ENCODE assay signal across 13 cellular contexts in the genomic region with DNA sequence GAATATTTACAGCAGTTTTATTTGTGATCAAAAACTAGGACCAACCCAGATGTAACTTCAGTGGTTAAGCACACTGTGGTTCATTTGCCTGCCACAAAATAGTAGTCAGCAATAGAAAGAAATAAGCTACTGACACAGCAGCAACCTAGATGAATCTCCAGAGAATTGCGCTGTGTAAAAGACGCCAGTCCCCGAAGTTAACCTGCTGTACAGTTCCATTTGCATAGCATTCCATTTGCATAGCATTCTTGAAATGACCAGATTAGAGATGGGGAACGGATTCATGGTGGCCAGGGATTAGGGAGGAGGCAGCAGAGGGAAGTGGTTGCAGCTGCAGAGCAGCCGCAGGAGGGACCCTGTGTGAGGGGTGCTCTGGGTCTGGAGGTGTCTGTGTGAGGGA. TPM values are rescaled to one million over a fixed set of nuclear protein-coding genes. Genes with fewer than 3 reads are reported as not detected.
DNase-seq lines count a peak whose midpoint lies in the region; ATAC-seq, FAIRE-seq and TF ChIP-seq lines count a peak whose summit lies in the region.
"Had no signal": no experiment of that assay in that cellular context is flagged by ENCODE, and none has a peak within 500 bp of the region (broad histone marks: within the 10 kb centered on the region; RNA-seq: fewer than 3 reads in every experiment).

No MANE protein-coding gene starts in this region.

- SMC1A ChIA-PET in GM12878 (lab: Charles Lee; ENCODE audit: uncharacterized antibody, unreplicated experiment), result interaction anchor here (0.6 to 1.1 kb wide), 2 partner anchors 16 to 37 kb away, joined by 3 read pairs; no protein-coding TSS in a partner anchor

- no peaks in the 10 kb centered on the region for H3K9me3 ChIP-seq in GM12878 (replicated peaks; ENCODE audit: control insufficient read depth, insufficient read depth, low read length)
- no peaks in the 10 kb centered on the region for H3K9me3 ChIP-seq in CD8-positive, alpha-beta memory T cell (ENCODE audit: low read length)
- H3K9me3 ChIP-seq: vagina had no signal

- H3K4me3 Mint-ChIP-seq in CD8-positive, alpha-beta memory T cell, result no peak overlapping the region
- no peak overlapping the region for H3K4me3 Mint-ChIP-seq in activated CD4-positive, alpha-beta memory T cell treated with anti-CD3 and anti-CD28 coated beads, Interleukin-2, amount 10 ng/mL, durations not matched to agents 7 days and 5 days
- H3K4me3 Mint-ChIP-seq: activated naive CD4-positive, alpha-beta T cell treated with anti-CD3 and anti-CD28 coated beads, Interleukin-2, amount 50 U/mL, for 24 hours had no signal

- H3K79me2 ChIP-seq in GM12878 (ENCODE audit: control insufficient read depth, insufficient read depth, low read length), result no peaks in the 10 kb centered on the region

- peak; percentile 97 for ATAC-seq in GM18907 (IDR thresholded peaks at IDR 0.05; ENCODE audit: unreplicated experiment)
- ATAC-seq in GM21576 (IDR thresholded peaks at IDR 0.05; ENCODE audit: unreplicated experiment), result peak; percentile 86
- ATAC-seq in HG03095 (IDR thresholded peaks at IDR 0.05; ENCODE audit: unreplicated experiment), result peak; percentile 91
- peak; percentile 78 for ATAC-seq in GM12878

- H3K27ac Mint-ChIP-seq in CD8-positive, alpha-beta memory T cell, result peak overlapping the region in 2 of 8 donors; percentile 25 to 63
- no peak overlapping the region for H3K27ac Mint-ChIP-seq in activated CD4-positive, alpha-beta memory T cell treated with anti-CD3 and anti-CD28 coated beads, Interleukin-2, amount 10 ng/mL, durations not matched to agents 7 days and 5 days
- H3K27ac Mint-ChIP-seq: activated naive CD4-positive, alpha-beta T cell treated with anti-CD3 and anti-CD28 coated beads, Interleukin-2, amount 50 U/mL, for 24 hours had no signal

- peaks cover 0 to 5% (median 0%) of the 10 kb centered on the region in 3 donors for H3K4me1 Mint-ChIP-seq in CD8-positive, alpha-beta memory T cell
- H3K4me1 Mint-ChIP-seq in activated CD4-positive, alpha-beta memory T cell treated with anti-CD3 and anti-CD28 coated beads, Interleukin-2, amount 10 ng/mL, durations not matched to agents 7 days and 5 days, result peaks cover 10% of the 10 kb centered on the region
- H3K4me1 Mint-ChIP-seq: activated naive CD4-positive, alpha-beta T cell treated with anti-CD3 and anti-CD28 coated beads, Interleukin-2, amount 50 U/mL, for 24 hours had no signal

- H3K4me3 ChIP-seq in GM12878, result 0 out of 2 replicates have a peak overlapping the region, but pooled peaks have one; percentile 0
- H3K4me3 ChIP-seq in CD8-positive, alpha-beta memory T cell (ENCODE audit: low read length), result no peak overlapping the region
- H3K4me3 ChIP-seq: vagina had no signal

- TF ChIP-seq RAD21 in GM12878 (IDR thresholded peaks at IDR 0.05; ENCODE audit: insufficient read depth, low read depth, low read length), result no peak

- H4K20me1 ChIP-seq in GM12878 (ENCODE audit: control insufficient read depth, insufficient read depth), result no peaks in the 10 kb centered on the region

- H3K9ac ChIP-seq in GM12878 (ENCODE audit: control insufficient read depth, insufficient read depth, low read length), result no peak overlapping the region

- peaks cover 10% of the 10 kb centered on the region for H3K4me1 ChIP-seq in GM12878 (ENCODE audit: control insufficient read depth, insufficient read depth, low read length)
- H3K4me1 ChIP-seq in CD8-positive, alpha-beta memory T cell (ENCODE audit: insufficient read depth, low read length), result no peaks in the 10 kb centered on the region
- H3K4me1 ChIP-seq: vagina had no signal

- DNase-seq in GM12878 (ENCODE audit: low read depth, low spot score) (peak; percentile 37), COLO829 (ENCODE audit: low spot score) (no peak)
- no peak for DNase-seq in CD8-positive, alpha-beta memory T cell
- DNase-seq in activated CD4-positive, alpha-beta T cell treated with anti-CD3 and anti-CD28 coated beads for 48 hours, result no peak
- DNase-seq in activated CD4-positive, alpha-beta memory T cell treated with anti-CD3 and anti-CD28 coated beads, Interleukin-2, amount 10 ng/mL, durations not matched to agents 7 days and 5 days, result no peak
- DNase-seq: COR-L47, head of caudate nucleus, Right ventricle myocardium superior had no signal

- WGBS in GM12878 (ENCODE audit: insufficient coverage, insufficient replicate concordance, low lambda C conversion rate, missing lambda C conversion rate), result 0% methylated on average over 5 of the region's 5 CpGs

- H3K36me3 Mint-ChIP-seq in CD8-positive, alpha-beta memory T cell, result peaks cover 4 to 55% (median 11%) of the 10 kb centered on the region in 3 donors
- peaks cover 2% of the 10 kb centered on the region for H3K36me3 Mint-ChIP-seq in activated CD4-positive, alpha-beta memory T cell treated with anti-CD3 and anti-CD28 coated beads, Interleukin-2, amount 10 ng/mL, durations not matched to agents 7 days and 5 days (ENCODE audit: low read depth)

- CTCF ChIA-PET in GM12878 (lab: Yijun Ruan, JAX), result interaction anchor here (0.9 kb wide), 1 partner anchor 20 kb away, joined by 3 read pairs; no protein-coding TSS in a partner anchor
- CTCF ChIA-PET in CD8-positive, alpha-beta memory T cell (lab: Charles Lee), result no interaction called here
- CTCF ChIA-PET in activated CD4-positive, alpha-beta memory T cell treated with anti-CD3 and anti-CD28 coated beads, Interleukin-2, amount 10 ng/mL, durations not matched to agents 7 days and 5 days (lab: Charles Lee), result no interaction called here

- no peaks in the 10 kb centered on the region; a peak in 3 of 4 replicates for H3K36me3 ChIP-seq in GM12878 (ENCODE audit: control insufficient read depth in 2 of 2, insufficient read depth in 2 of 2, low read length in 1 of 2)
- peaks cover 11% of the 10 kb centered on the region for H3K36me3 ChIP-seq in CD8-positive, alpha-beta memory T cell (ENCODE audit: insufficient read depth, low read length)

- H3K4me2 ChIP-seq in GM12878 (ENCODE audit: control insufficient read depth, insufficient read depth), result peak overlapping the region; percentile 57; the same call in 1 of the 2 replicates

- H3K9me3 Mint-ChIP-seq in CD8-positive, alpha-beta memory T cell, result no peaks in the 10 kb centered on the region
- H3K9me3 Mint-ChIP-seq in activated CD4-positive, alpha-beta memory T cell treated with anti-CD3 and anti-CD28 coated beads, Interleukin-2, amount 10 ng/mL, durations not matched to agents 7 days and 5 days, result no peaks in the 10 kb centered on the region
- H3K9me3 Mint-ChIP-seq: activated naive CD4-positive, alpha-beta T cell treated with anti-CD3 and anti-CD28 coated beads, Interleukin-2, amount 50 U/mL, for 24 hours had no signal

- TF ChIP-seq CTCF in GM12878 (IDR thresholded peaks at IDR 0.05 in 2 of 3, conservative IDR thresholded peaks at IDR 0.05 in 1 of 3; ENCODE audit: control insufficient read depth in 2 of 3, extremely low read depth in 1 of 3, insufficient read depth in 1 of 3, low read depth in 3 of 3, low read length in 3 of 3), result no peak

- intact Hi-C loops in GM12878 (cut with micrococcal nuclease; ENCODE audit: unreplicated experiment), result no loop called here

- H3K27me3 Mint-ChIP-seq in CD8-positive, alpha-beta memory T cell, result no peaks in the 10 kb centered on the region
- no peaks in the 10 kb centered on the region for H3K27me3 Mint-ChIP-seq in activated CD4-positive, alpha-beta memory T cell treated with anti-CD3 and anti-CD28 coated beads, Interleukin-2, amount 10 ng/mL, durations not matched to agents 7 days and 5 days
- H3K27me3 Mint-ChIP-seq: activated naive CD4-positive, alpha-beta T cell treated with anti-CD3 and anti-CD28 coated beads, Interleukin-2, amount 50 U/mL, for 24 hours had no signal

- no peak for FAIRE-seq in GM12878 (lab: Jason Lieb, UNC)

- no peak overlapping the region for H3K27ac ChIP-seq in GM12878 (ENCODE audit: control insufficient read depth, insufficient read depth)
- no peak overlapping the region for H3K27ac ChIP-seq in CD8-positive, alpha-beta memory T cell (ENCODE audit: low read depth, low read length)
- H3K27ac ChIP-seq: vagina had no signal

- POLR2A ChIA-PET in GM12878 (lab: Charles Lee), result no interaction called here
- POLR2A ChIA-PET in CD8-positive, alpha-beta memory T cell (lab: Charles Lee), result no interaction called here
- POLR2A ChIA-PET in activated CD4-positive, alpha-beta memory T cell treated with anti-CD3 and anti-CD28 coated beads, Interleukin-2, amount 10 ng/mL, durations not matched to agents 7 days and 5 days (lab: Charles Lee), result no interaction called here

- TF ChIP-seq POLR2A in GM12878 (IDR thresholded peaks at IDR 0.05; ENCODE audit: low read depth, low read length), result no peak

- no peak for TF ChIP-seq EP300 in GM12878 (IDR thresholded peaks at IDR 0.05; ENCODE audit: borderline replicate concordance in 1 of 2, control insufficient read depth in 1 of 2, low read depth in 2 of 2, low read length in 2 of 2)

- in situ Hi-C loops in GM12878 (cut with MboI), result no loop called here

- H3K27me3 ChIP-seq in GM12878 (replicated peaks in 1 of 2; ENCODE audit: control insufficient read depth in 2 of 2, insufficient read depth in 2 of 2, low read length in 1 of 2), result no peaks in the 10 kb centered on the region
- H3K27me3 ChIP-seq in CD8-positive, alpha-beta memory T cell (ENCODE audit: insufficient read depth, low read length, poor library complexity, severe bottlenecking), result no peaks in the 10 kb centered on the region
- H3K27me3 ChIP-seq: vagina had no signal

- H2AFZ ChIP-seq in GM12878 (ENCODE audit: control insufficient read depth, low read depth, low read length), result no peak overlapping the region

- RAD21 ChIA-PET in GM12878 (lab: Charles Lee; ENCODE audit: unreplicated experiment), result no interaction called here

- no TSS peak for BruUV-seq in GM12878 (replicated peaks; lab: Mats Ljungman, UMichigan)

RNA-seq across cellular contexts. Expression of a gene that starts 39.3 kb away (rescaled TPM):
- 57.2 and 65.1 TPM in 2 replicates for total RNA-seq in GM12878 (2013; cell fraction: nucleolus; rRNA removed)
- total RNA-seq in GM12878 (2014; rRNA removed), result 6.4 and 6.7 TPM in 2 replicates
- total RNA-seq in GM12878 (2014; rRNA removed; fragmentation: Illumina TruSeq; extraction: Trizol), result 2.4 and 3.6 TPM in 2 replicates
- 17.5 and 20.8 TPM in 2 replicates for total RNA-seq in GM12878 (2021)
- polyA plus RNA-seq in GM12878 (2011; ENCODE audit: low read depth), result 9.8 TPM
- 0.99 and 2.9 TPM in 2 replicates for polyA plus RNA-seq in GM12878 (2011; rRNA removed)
- 3.3 and 4.5 TPM in 2 replicates for polyA plus RNA-seq in GM12878 (2011; cell fraction: cytosol; rRNA removed)
- 10.7 and 13.4 TPM in 2 replicates for polyA plus RNA-seq in GM12878 (2011; cell fraction: nucleus; rRNA removed)
- 14.9 and 19.6 TPM in 2 replicates for polyA plus RNA-seq in GM12878 (2012)
- 3.1 and 4.7 TPM in 2 replicates for polyA plus RNA-seq in GM12878 (2014; fragmentation: Illumina TruSeq; extraction: Trizol)
- polyA plus RNA-seq in GM12878 (2014; fragmentation: Nextera tagmentation; extraction: Ambion mirVana), result 1 to 10 TPM in 1 of 2 experiments, under 1 TPM in 1; 0.84 to 2.6 TPM
- polyA plus RNA-seq in GM12878 (2014; rRNA removed), result 8.4 and 9.9 TPM in 2 replicates
- 1 to 10 TPM; 5.4 to 6.8 TPM for polyA plus RNA-seq in GM12878 (2016; fragmentation: Nextera tagmentation; extraction: Ambion mirVana)
- polyA minus RNA-seq in GM12878 (2011; rRNA and poly(A)+ RNA removed), result 3.4 and 7.4 TPM in 2 replicates
- 7.1 TPM in 2 replicates for polyA minus RNA-seq in GM12878 (2011; cell fraction: cytosol; rRNA and poly(A)+ RNA removed)
- polyA minus RNA-seq in GM12878 (2011; cell fraction: nucleus; rRNA and poly(A)+ RNA removed), result 10.3 and 14.7 TPM in 2 replicates
- total RNA-seq in CD8-positive, alpha-beta memory T cell, result 10 to 100 TPM; 45.9 to 46.7 TPM
- 36.7 TPM for polyA plus RNA-seq in CD8-positive, alpha-beta memory T cell
- 10 to 100 TPM; 43.8 to 44.5 TPM for total RNA-seq in activated CD4-positive, alpha-beta memory T cell treated with anti-CD3 and anti-CD28 coated beads, Interleukin-2, amount 10 ng/mL, durations not matched to agents 7 days and 5 days
